ENCODE assay signal across 1 cellular context in the genomic region with DNA sequence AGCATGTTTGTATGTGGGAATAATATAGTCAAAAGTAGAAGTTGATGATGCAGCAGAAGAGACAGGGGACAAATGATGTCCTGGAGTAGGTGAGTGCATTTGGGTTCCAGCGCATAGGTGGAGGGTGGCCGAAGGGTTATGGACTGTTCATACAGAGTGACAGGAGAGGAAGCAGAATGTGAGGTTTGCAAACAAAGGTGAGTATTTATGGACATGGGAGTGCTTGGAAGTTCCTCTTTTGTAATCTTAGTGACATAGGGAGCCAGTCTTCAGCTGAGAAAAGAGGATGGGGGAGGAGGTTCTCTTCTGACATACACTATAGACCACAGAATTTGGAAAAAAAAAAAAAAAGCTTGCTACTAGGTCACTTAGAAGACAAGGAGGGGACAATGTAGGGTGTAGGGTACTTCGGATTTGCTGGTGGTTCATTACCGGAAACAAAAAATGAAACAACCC.
TF ChIP-seq lines count a peak whose summit lies in the region.

No MANE protein-coding gene starts in this region.

TF ChIP-seq in H1, 55 proteins besides CTCF, POLR2A, EP300 and RAD21:
- TF ChIP-seq CTBP2 (IDR thresholded peaks at IDR 0.05; ENCODE audit: borderline replicate concordance, insufficient read depth, insufficient read length, low read length) = no peak
- no peak for TF ChIP-seq SUZ12 (IDR thresholded peaks at IDR 0.05; ENCODE audit: low read length)
- no peak for TF ChIP-seq NANOG (IDR thresholded peaks at IDR 0.05; ENCODE audit: insufficient read depth, low read depth, low read length, poor library complexity, severe bottlenecking)
- TF ChIP-seq YY1 (IDR thresholded peaks at IDR 0.05; ENCODE audit: low read depth, low read length) = no peak
- no peak for TF ChIP-seq ZNF274 (IDR thresholded peaks at IDR 0.05; ENCODE audit: borderline replicate concordance, extremely low read depth, low read length)
- no peak for TF ChIP-seq SP4 (IDR thresholded peaks at IDR 0.05; ENCODE audit: low read length)
- TF ChIP-seq, protein P1, sequence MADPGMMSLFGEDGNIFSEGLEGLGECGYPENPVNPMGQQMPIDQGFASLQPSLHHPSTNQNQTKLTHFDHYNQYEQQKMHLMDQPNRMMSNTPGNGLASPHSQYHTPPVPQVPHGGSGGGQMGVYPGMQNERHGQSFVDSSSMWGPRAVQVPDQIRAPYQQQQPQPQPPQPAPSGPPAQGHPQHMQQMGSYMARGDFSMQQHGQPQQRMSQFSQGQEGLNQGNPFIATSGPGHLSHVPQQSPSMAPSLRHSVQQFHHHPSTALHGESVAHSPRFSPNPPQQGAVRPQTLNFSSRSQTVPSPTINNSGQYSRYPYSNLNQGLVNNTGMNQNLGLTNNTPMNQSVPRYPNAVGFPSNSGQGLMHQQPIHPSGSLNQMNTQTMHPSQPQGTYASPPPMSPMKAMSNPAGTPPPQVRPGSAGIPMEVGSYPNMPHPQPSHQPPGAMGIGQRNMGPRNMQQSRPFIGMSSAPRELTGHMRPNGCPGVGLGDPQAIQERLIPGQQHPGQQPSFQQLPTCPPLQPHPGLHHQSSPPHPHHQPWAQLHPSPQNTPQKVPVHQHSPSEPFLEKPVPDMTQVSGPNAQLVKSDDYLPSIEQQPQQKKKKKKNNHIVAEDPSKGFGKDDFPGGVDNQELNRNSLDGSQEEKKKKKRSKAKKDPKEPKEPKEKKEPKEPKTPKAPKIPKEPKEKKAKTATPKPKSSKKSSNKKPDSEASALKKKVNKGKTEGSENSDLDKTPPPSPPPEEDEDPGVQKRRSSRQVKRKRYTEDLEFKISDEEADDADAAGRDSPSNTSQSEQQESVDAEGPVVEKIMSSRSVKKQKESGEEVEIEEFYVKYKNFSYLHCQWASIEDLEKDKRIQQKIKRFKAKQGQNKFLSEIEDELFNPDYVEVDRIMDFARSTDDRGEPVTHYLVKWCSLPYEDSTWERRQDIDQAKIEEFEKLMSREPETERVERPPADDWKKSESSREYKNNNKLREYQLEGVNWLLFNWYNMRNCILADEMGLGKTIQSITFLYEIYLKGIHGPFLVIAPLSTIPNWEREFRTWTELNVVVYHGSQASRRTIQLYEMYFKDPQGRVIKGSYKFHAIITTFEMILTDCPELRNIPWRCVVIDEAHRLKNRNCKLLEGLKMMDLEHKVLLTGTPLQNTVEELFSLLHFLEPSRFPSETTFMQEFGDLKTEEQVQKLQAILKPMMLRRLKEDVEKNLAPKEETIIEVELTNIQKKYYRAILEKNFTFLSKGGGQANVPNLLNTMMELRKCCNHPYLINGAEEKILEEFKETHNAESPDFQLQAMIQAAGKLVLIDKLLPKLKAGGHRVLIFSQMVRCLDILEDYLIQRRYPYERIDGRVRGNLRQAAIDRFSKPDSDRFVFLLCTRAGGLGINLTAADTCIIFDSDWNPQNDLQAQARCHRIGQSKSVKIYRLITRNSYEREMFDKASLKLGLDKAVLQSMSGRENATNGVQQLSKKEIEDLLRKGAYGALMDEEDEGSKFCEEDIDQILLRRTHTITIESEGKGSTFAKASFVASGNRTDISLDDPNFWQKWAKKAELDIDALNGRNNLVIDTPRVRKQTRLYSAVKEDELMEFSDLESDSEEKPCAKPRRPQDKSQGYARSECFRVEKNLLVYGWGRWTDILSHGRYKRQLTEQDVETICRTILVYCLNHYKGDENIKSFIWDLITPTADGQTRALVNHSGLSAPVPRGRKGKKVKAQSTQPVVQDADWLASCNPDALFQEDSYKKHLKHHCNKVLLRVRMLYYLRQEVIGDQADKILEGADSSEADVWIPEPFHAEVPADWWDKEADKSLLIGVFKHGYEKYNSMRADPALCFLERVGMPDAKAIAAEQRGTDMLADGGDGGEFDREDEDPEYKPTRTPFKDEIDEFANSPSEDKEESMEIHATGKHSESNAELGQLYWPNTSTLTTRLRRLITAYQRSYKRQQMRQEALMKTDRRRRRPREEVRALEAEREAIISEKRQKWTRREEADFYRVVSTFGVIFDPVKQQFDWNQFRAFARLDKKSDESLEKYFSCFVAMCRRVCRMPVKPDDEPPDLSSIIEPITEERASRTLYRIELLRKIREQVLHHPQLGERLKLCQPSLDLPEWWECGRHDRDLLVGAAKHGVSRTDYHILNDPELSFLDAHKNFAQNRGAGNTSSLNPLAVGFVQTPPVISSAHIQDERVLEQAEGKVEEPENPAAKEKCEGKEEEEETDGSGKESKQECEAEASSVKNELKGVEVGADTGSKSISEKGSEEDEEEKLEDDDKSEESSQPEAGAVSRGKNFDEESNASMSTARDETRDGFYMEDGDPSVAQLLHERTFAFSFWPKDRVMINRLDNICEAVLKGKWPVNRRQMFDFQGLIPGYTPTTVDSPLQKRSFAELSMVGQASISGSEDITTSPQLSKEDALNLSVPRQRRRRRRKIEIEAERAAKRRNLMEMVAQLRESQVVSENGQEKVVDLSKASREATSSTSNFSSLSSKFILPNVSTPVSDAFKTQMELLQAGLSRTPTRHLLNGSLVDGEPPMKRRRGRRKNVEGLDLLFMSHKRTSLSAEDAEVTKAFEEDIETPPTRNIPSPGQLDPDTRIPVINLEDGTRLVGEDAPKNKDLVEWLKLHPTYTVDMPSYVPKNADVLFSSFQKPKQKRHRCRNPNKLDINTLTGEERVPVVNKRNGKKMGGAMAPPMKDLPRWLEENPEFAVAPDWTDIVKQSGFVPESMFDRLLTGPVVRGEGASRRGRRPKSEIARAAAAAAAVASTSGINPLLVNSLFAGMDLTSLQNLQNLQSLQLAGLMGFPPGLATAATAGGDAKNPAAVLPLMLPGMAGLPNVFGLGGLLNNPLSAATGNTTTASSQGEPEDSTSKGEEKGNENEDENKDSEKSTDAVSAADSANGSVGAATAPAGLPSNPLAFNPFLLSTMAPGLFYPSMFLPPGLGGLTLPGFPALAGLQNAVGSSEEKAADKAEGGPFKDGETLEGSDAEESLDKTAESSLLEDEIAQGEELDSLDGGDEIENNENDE (IDR thresholded peaks at IDR 0.05; ENCODE audit: insufficient replicate concordance, low read length) = no peak
- TF ChIP-seq KDM5A (IDR thresholded peaks at IDR 0.05; ENCODE audit: low read length) = no peak
- no peak for TF ChIP-seq SP2 (IDR thresholded peaks at IDR 0.05; ENCODE audit: low read length)
- TF ChIP-seq EZH2 (IDR thresholded peaks at IDR 0.05; ENCODE audit: low read depth, low read length, severe bottlenecking) = no peak
- TF ChIP-seq CBX5 (IDR thresholded peaks at IDR 0.05; ENCODE audit: low read depth, low read length) = no peak
- no peak for TF ChIP-seq BCL11A (IDR thresholded peaks at IDR 0.05; ENCODE audit: low read depth in 2 of 2, low read length in 2 of 2)
- TF ChIP-seq E2F6 (IDR thresholded peaks at IDR 0.05) = no peak
- TF ChIP-seq TEAD4 (IDR thresholded peaks at IDR 0.05; ENCODE audit: low read depth, low read length) = no peak
- TF ChIP-seq KDM1A (IDR thresholded peaks at IDR 0.05; ENCODE audit: borderline replicate concordance, low read length) = no peak
TF ChIP-seq in H1: peak in this region for 0.
